In the genomic region with DNA sequence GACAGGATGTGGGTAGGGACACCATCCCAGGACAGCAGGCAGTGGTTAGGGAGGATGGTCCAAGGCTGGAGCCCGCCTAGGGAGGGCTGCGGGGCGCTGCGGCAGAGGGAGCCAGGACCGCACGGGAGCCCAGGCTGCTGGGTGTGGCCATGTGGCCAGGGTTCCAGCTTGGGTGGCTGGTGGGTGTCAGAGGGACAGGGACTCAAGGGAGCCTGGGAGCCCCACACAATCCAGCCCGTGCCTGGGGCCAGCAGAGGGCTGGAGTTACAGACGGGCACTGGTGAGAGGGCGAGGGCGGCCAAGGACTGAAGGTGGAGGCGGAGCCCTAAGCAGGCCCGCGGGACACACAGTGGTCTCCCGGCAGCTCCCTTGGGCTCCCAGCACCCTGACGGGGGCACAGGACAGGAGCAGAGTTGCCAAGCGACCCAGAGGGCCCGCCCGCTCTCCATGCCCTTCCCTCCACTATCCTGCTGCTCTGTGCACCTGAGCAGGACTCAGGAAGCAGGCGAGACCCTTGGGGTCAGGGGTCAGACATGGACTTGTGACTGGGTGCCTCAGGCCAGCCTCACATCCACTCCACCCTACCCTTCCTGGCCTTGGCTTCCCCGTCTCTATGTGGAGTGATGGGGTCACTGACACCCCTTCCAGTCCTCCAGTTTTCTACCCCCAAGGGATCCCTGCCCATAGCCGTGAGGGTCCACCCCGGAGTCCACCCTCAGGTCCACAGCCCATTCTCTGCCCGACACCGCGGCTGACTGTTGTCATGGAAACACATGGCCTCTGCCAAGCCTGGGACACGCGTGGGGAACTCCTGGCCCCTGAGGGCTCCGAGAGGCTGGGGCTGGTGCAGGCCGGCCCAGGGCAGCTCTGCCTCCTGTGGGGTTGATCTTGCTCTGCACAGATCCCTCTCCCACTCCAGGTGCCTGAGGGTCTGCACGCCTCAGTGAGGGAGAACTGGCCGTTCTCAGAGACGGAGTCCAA, we compare ENCODE assay signal across 27 cellular contexts. TPM values are rescaled to one million over a fixed set of nuclear protein-coding genes. Genes with fewer than 3 reads are reported as not detected.
DNase-seq lines count a peak whose midpoint lies in the region; ATAC-seq, FAIRE-seq and TF ChIP-seq lines count a peak whose summit lies in the region.
"Had no signal": no experiment of that assay in that cellular context is flagged by ENCODE, and none has a peak within 500 bp of the region (broad histone marks: within the 10 kb centered on the region; RNA-seq: fewer than 3 reads in every experiment).

No MANE protein-coding gene starts in this region.

- H3K4me2 ChIP-seq in DND-41 (ENCODE audit: insufficient read depth, low read length): no peak overlapping the region
- H3K4me2 ChIP-seq in astrocyte (ENCODE audit: low read length): no peak overlapping the region
- H3K4me2 ChIP-seq: hepatocyte had no signal

- H3K79me2 ChIP-seq in DND-41 (ENCODE audit: insufficient read depth, low read length): no peaks in the 10 kb centered on the region
- no peaks in the 10 kb centered on the region for H3K79me2 ChIP-seq in astrocyte (ENCODE audit: insufficient read depth, low read length)
- H3K79me2 ChIP-seq: hepatocyte had no signal

- FAIRE-seq in astrocyte (lab: Jason Lieb, UNC): no peak
- no peak for FAIRE-seq in pancreas (lab: Jason Lieb, UNC)
- no peak for FAIRE-seq in H54 (lab: Jason Lieb, UNC)
- FAIRE-seq: frontal cortex, GM18507 had no signal

- no peak overlapping the region for H3K4me3 Mint-ChIP-seq in astrocyte (ENCODE audit: unreplicated experiment)
- no peak overlapping the region for H3K4me3 Mint-ChIP-seq in stimulated activated memory B cell treated with anti-CD40 and anti-IgM and Interleukin-4, amounts not matched to agents 10 μg/mL and 1 μg/mL and 100 μg/mL, for 72 hours
- H3K4me3 Mint-ChIP-seq: activated CD4-positive, alpha-beta T cell treated with anti-CD3 and anti-CD28 coated beads, Interleukin-2, amount 10 ng/mL, durations not matched to agents 24 days and 14 days; H9; immature natural killer cell; nephron progenitor cell had no signal

- DNase-seq in DND-41 (no peak), astrocyte (ENCODE audit: low read depth) (no peak), pancreas (peak in 4 of 6 donors; percentile 15 to 72 (median 48)), H54 (ENCODE audit: insufficient read length, low spot score) (no peak), NCI-H1092 (lab: John Stamatoyannopoulos, UW) (no peak)
- DNase-seq: activated CD4-positive, alpha-beta T cell treated with anti-CD3 and anti-CD28 coated beads, Interleukin-2, amount 10 ng/mL, durations not matched to agents 24 days and 14 days; AML-193; brain microvascular endothelial cell; H9; immature natural killer cell; KBM-7; left ventricle myocardium inferior; NCI-H748 treated with DMSO at 0.1 percent for 48 hours; nephron progenitor cell; Peyer's patch; stimulated activated CD4-positive, alpha-beta T cell treated with anti-CD3 and anti-CD28 coated beads, Interleukin-1b, Interleukin-23, amount 100 ng/mL, for 48 hours; T-helper 2 cell; testis had no signal

- H3K9me3 ChIP-seq in DND-41 (ENCODE audit: insufficient read depth, low read length, severe bottlenecking): no peaks in the 10 kb centered on the region
- no peaks in the 10 kb centered on the region for H3K9me3 ChIP-seq in HEK293 (ENCODE audit: control insufficient read depth, insufficient read depth, low read depth, low read length)
- H3K9me3 ChIP-seq in astrocyte (ENCODE audit: insufficient read depth, low read depth, low read length): no peaks in the 10 kb centered on the region
- H3K9me3 ChIP-seq in pancreas: no peaks in the 10 kb centered on the region
- H3K9me3 ChIP-seq: esophagus muscularis mucosa, left ventricle myocardium inferior, Peyer's patch, SJSA1, testis had no signal

- H3K36me3 ChIP-seq in DND-41 (ENCODE audit: insufficient read depth, low read length) (peaks cover 21% of the 10 kb centered on the region), HEK293 (ENCODE audit: control insufficient read depth in 2 of 2, insufficient read depth in 1 of 2, low read length in 2 of 2) (peaks cover 6 to 25% of the 10 kb centered on the region in 2 experiments; a peak in 2 of 3 replicates), astrocyte (ENCODE audit: insufficient read depth, low read length) (no peaks in the 10 kb centered on the region), pancreas (peaks cover under 1 to 7% (median 4%) of the 10 kb centered on the region in 3 donors)

- no peak overlapping the region for H2AFZ ChIP-seq in DND-41 (ENCODE audit: low read depth, low read length)
- H2AFZ ChIP-seq in astrocyte (ENCODE audit: low read depth, low read length): no peak overlapping the region
- H2AFZ ChIP-seq: hepatocyte had no signal

- H3K27me3 ChIP-seq in DND-41 (ENCODE audit: insufficient read depth, low read length, poor library complexity) (no peaks in the 10 kb centered on the region), astrocyte (ENCODE audit: insufficient read depth, low read length) (no peaks in the 10 kb centered on the region), pancreas (no peaks in the 10 kb centered on the region)
- H3K27me3 ChIP-seq: brain microvascular endothelial cell, hepatocyte, Peyer's patch, testis had no signal

- ATAC-seq in DND-41 (ENCODE audit: insufficient read depth, low read depth): 0 out of 3 replicates have a peak, but pooled peaks have one; percentile 14
- ATAC-seq in pancreas: no peak
- ATAC-seq in stimulated activated memory B cell treated with anti-CD40 and anti-IgM and Interleukin-4, amounts not matched to agents 10 μg/mL and 1 μg/mL and 100 μg/mL, for 72 hours: no peak

- H3K9me3 Mint-ChIP-seq in astrocyte (ENCODE audit: unreplicated experiment): no peaks in the 10 kb centered on the region
- H3K9me3 Mint-ChIP-seq in stimulated activated memory B cell treated with anti-CD40 and anti-IgM and Interleukin-4, amounts not matched to agents 10 μg/mL and 1 μg/mL and 100 μg/mL, for 72 hours: no peaks in the 10 kb centered on the region
- H3K9me3 Mint-ChIP-seq: activated CD4-positive, alpha-beta T cell treated with anti-CD3 and anti-CD28 coated beads, Interleukin-2, amount 10 ng/mL, durations not matched to agents 24 days and 14 days; H9; immature natural killer cell; nephron progenitor cell had no signal

- peak overlapping the region; percentile 18 for H3K27ac Mint-ChIP-seq in astrocyte (ENCODE audit: unreplicated experiment)
- no peak overlapping the region for H3K27ac Mint-ChIP-seq in stimulated activated memory B cell treated with anti-CD40 and anti-IgM and Interleukin-4, amounts not matched to agents 10 μg/mL and 1 μg/mL and 100 μg/mL, for 72 hours
- H3K27ac Mint-ChIP-seq: activated CD4-positive, alpha-beta T cell treated with anti-CD3 and anti-CD28 coated beads, Interleukin-2, amount 10 ng/mL, durations not matched to agents 24 days and 14 days; immature natural killer cell; nephron progenitor cell; progenitor cell of endocrine pancreas had no signal

- peaks cover 18% of the 10 kb centered on the region; the same call in 1 of the 2 replicates for H4K20me1 ChIP-seq in DND-41 (ENCODE audit: insufficient read depth, low read length)
- H4K20me1 ChIP-seq in astrocyte (ENCODE audit: insufficient read depth, low read length): no peaks in the 10 kb centered on the region

- WGBS in pancreas, 2 donors: 49 to 50% methylated on average over 30 to 32 of the region's 32 CpGs

- TF ChIP-seq CTCF in DND-41 (IDR thresholded peaks at IDR 0.05; ENCODE audit: borderline replicate concordance, extremely low read depth, low read length, poor library complexity, severe bottlenecking) (no peak), HEK293 (tag by site-specific recombination; IDR thresholded peaks at IDR 0.05) (no peak), astrocyte (IDR thresholded peaks at IDR 0.05; ENCODE audit: insufficient read depth, low read depth, low read length) (no peak), pancreas (IDR thresholded peaks at IDR 0.05) (no peak)

- H3K4me1 ChIP-seq in DND-41 (ENCODE audit: insufficient read depth, low read length) (peaks cover 8% of the 10 kb centered on the region), HEK293 (ENCODE audit: control insufficient read depth, insufficient read depth, low read length) (no peaks in the 10 kb centered on the region; the same call in 1 of the 2 replicates), astrocyte (ENCODE audit: insufficient read depth, low read length) (no peaks in the 10 kb centered on the region), pancreas (no peaks in the 10 kb centered on the region)
- H3K4me1 ChIP-seq: testis had no signal

- CTCF ChIA-PET in HEK293 (lab: Yijun Ruan, JAX): interaction anchor here (0.6 to 5.9 kb wide), 9 partner anchors 14 to 298 kb away, joined by 3 to 70 read pairs (median 14); no protein-coding TSS in a partner anchor

- H3K27me3 Mint-ChIP-seq in astrocyte (ENCODE audit: low read depth, unreplicated experiment): peaks cover 2% of the 10 kb centered on the region
- H3K27me3 Mint-ChIP-seq in stimulated activated memory B cell treated with anti-CD40 and anti-IgM and Interleukin-4, amounts not matched to agents 10 μg/mL and 1 μg/mL and 100 μg/mL, for 72 hours: peaks cover 36% of the 10 kb centered on the region
- H3K27me3 Mint-ChIP-seq: activated CD4-positive, alpha-beta T cell treated with anti-CD3 and anti-CD28 coated beads, Interleukin-2, amount 10 ng/mL, durations not matched to agents 24 days and 14 days had no signal

- no peaks in the 10 kb centered on the region for H3K4me1 Mint-ChIP-seq in astrocyte (ENCODE audit: low read depth, unreplicated experiment)
- peaks cover 9% of the 10 kb centered on the region for H3K4me1 Mint-ChIP-seq in stimulated activated memory B cell treated with anti-CD40 and anti-IgM and Interleukin-4, amounts not matched to agents 10 μg/mL and 1 μg/mL and 100 μg/mL, for 72 hours

- H3K9ac ChIP-seq in DND-41 (ENCODE audit: low read depth, low read length) (no peak overlapping the region), astrocyte (ENCODE audit: low read length) (no peak overlapping the region)

- POLR2A ChIA-PET in HEK293 (lab: Yijun Ruan, JAX): interaction anchor here (0.6 to 0.9 kb wide), 3 partner anchors 10 to 298 kb away, joined by 3 read pairs; a partner anchor contains a TSS

- H3K4me3 ChIP-seq in DND-41 (ENCODE audit: low read depth in 1 of 2, low read length in 2 of 2) (no peak overlapping the region), HEK293 (ENCODE audit: low read depth, low read length) (no peak overlapping the region), astrocyte (ENCODE audit: insufficient read depth, low read depth, low read length) (no peak overlapping the region), pancreas (no peak overlapping the region)
- H3K4me3 ChIP-seq: coronary artery, esophagus muscularis mucosa, hepatocyte, left ventricle myocardium inferior, Peyer's patch, SJSA1, testis had no signal

- intact Hi-C loops in pancreas (cut with DNase I): loop anchor here in 1 of 3 donors (5.0 kb wide), 1 partner anchor 256 kb away; no protein-coding TSS in a partner anchor

- H3K36me3 Mint-ChIP-seq in astrocyte (ENCODE audit: low read depth, unreplicated experiment): no peaks in the 10 kb centered on the region
- H3K36me3 Mint-ChIP-seq in stimulated activated memory B cell treated with anti-CD40 and anti-IgM and Interleukin-4, amounts not matched to agents 10 μg/mL and 1 μg/mL and 100 μg/mL, for 72 hours: peaks cover 17% of the 10 kb centered on the region

- H3K27ac ChIP-seq in DND-41 (ENCODE audit: low read length): no peak overlapping the region
- H3K27ac ChIP-seq in HEK293 (ENCODE audit: extremely low read depth, low read depth, low read length): no peak overlapping the region
- H3K27ac ChIP-seq in astrocyte (ENCODE audit: low read depth, low read length): no peak overlapping the region
- no peak overlapping the region for H3K27ac ChIP-seq in pancreas
- H3K27ac ChIP-seq: brain microvascular endothelial cell, coronary artery, esophagus muscularis mucosa, hepatocyte, left ventricle myocardium inferior, Peyer's patch, SJSA1, testis had no signal

- TF ChIP-seq POLR2A in H54 (IDR thresholded peaks at IDR 0.05; ENCODE audit: low read depth, low read length): no peak

RNA-seq across cellular contexts. Expression of a gene that starts 6.9 kb away (rescaled TPM):
- total RNA-seq in astrocyte (89.2 and 95.8 TPM in 2 replicates), pancreas (10 to 100 TPM in 5 of 6 donors, 1 to 10 TPM in 1; 9.2 to 22.0 (median 18.6) TPM)
- polyA plus RNA-seq in pancreas: 10 to 100 TPM; 58.1 to 65.4 TPM

RNA-seq across cellular contexts. Expression of a gene that starts 10.9 kb away (rescaled TPM):
- total RNA-seq in astrocyte (27.0 and 28.8 TPM in 2 replicates), pancreas (10 to 100 TPM in 3 of 6 donors, 1 to 10 TPM in 3; 8.0 to 13.6 (median 9.6) TPM)
- 10 to 100 TPM; 12.3 to 12.8 TPM for polyA plus RNA-seq in pancreas

RNA-seq across cellular contexts. Expression of a gene that starts 18.4 kb away (rescaled TPM):
- total RNA-seq in astrocyte (80.5 and 86.3 TPM in 2 replicates), pancreas (10 to 100 TPM; 53.1 to 75.5 (median 58.9) TPM)
- 10 to 100 TPM; 62.1 to 88.5 TPM for polyA plus RNA-seq in pancreas

RNA-seq across cellular contexts. Expression of a gene that starts 33.6 kb away (rescaled TPM):
- total RNA-seq in astrocyte (268 and 275 TPM in 2 replicates), pancreas (10 to 100 TPM; 11.0 to 32.5 (median 20.8) TPM)
- polyA plus RNA-seq in pancreas: 10 to 100 TPM; 48.4 to 68.6 TPM

RNA-seq across cellular contexts. Expression of a gene that starts 38.3 kb away (rescaled TPM):
- total RNA-seq in astrocyte: 13.4 and 17.4 TPM in 2 replicates
- total RNA-seq in pancreas: 10 to 100 TPM in 5 of 6 donors, 1 to 10 TPM in 1; 9.2 to 21.4 (median 15.6) TPM
- 10 to 100 TPM; 48.8 to 68.0 TPM for polyA plus RNA-seq in pancreas

Comparison
In these comparisons a context has a peak if more than half of its experiments do, and no peak if none do; other contexts are left out.
1. DNase-seq: peak in pancreas (4 of 6); none in DND-41 (single experiment), astrocyte (single experiment), H54 (single experiment) and NCI-H1092 (single experiment).